ENCODE assay signal across 13 cellular contexts in the genomic region with DNA sequence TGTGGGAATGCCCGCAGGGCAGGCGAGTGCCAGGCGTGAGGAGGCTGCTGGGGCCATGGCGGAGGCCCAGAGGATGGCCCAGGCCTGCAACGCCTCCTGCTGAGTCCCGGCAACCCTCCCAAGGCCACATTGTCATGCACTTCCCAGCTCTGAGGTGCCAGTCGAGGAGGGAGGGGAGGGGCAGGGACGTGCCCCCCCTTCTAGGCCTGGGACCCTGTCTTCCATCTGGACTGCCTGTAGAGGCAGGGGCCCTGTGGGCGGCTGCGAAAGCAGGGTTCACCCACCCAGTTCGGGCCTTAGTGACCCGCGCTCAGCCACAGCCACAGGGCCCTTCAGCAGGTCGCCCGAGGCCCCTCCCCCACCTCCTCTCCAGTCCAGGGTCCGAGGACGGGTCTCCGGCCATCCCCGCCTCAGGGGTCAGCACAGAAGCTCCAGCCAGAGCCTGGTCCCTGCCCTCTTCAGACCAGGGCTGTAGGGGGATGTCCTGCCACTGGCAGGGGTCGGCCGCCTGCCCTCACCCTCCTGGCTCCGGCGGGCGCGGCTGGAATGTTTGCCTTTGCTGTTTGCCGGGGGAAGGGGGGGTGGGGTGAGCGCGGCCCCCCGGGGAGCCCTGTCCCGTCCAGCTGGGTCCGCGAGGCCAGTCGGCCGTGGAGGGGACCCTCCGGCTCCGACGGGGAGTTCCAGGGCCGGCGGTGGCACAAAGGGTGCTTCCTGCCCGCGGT. TPM values are rescaled to one million over a fixed set of nuclear protein-coding genes. Genes with fewer than 3 reads are reported as not detected.
DNase-seq lines count a peak whose midpoint lies in the region; ATAC-seq and TF ChIP-seq lines count a peak whose summit lies in the region.
"Had no signal": no experiment of that assay in that cellular context is flagged by ENCODE, and none has a peak within 500 bp of the region (broad histone marks: within the 10 kb centered on the region; RNA-seq: fewer than 3 reads in every experiment).

No MANE protein-coding gene starts in this region.

- no peak overlapping the region for H3K27ac ChIP-seq in tibial nerve
- H3K27ac ChIP-seq: 22Rv1 had no signal

- in situ Hi-C loops in astrocyte of the cerebellum (cut with HindIII; ENCODE audit: low sequenced_read_pairs), result no loop called here

- peaks cover 0 to 33% (median 21%) of the 10 kb centered on the region in 4 donors for H3K4me1 ChIP-seq in tibial nerve

- WGBS in tibial nerve, 2 donors, result 63 to 72% methylated on average over 13 to 15 of the region's 41 CpGs

- H3K4me3 ChIP-seq in astrocyte of the cerebellum (ENCODE audit: low read depth, low read length), result peak overlapping the region; percentile 36
- H3K4me3 ChIP-seq in tibial nerve, result peak overlapping the region; percentile 22 to 53 (median 32)

- ATAC-seq in GM18858 (IDR thresholded peaks at IDR 0.05; ENCODE audit: unreplicated experiment) (no peak), HG02798 (IDR thresholded peaks at IDR 0.05; ENCODE audit: poor library complexity, unreplicated experiment) (no peak)
- ATAC-seq: activated CD4-positive, alpha-beta T cell treated with anti-CD3 and anti-CD28 coated beads for 36 hours had no signal

- H3K27me3 ChIP-seq in tibial nerve, result peaks cover 0 to 88% of the 10 kb centered on the region in 2 donors

- TF ChIP-seq EP300 in tibial nerve (IDR thresholded peaks at IDR 0.05), result no peak

- TF ChIP-seq CTCF in astrocyte of the cerebellum (IDR thresholded peaks at IDR 0.05; ENCODE audit: low read depth, low read length, missing control alignments) (no peak), tibial nerve (IDR thresholded peaks at IDR 0.05) (no peak)

- H3K36me3 ChIP-seq in tibial nerve, result no peaks in the 10 kb centered on the region

- no peak for TF ChIP-seq POLR2A in tibial nerve (IDR thresholded peaks at IDR 0.05)

- DNase-seq in DMS 273 (lab: John Stamatoyannopoulos, UW; ENCODE audit: unreplicated experiment) (peak; percentile 27), DMS 273 treated with DMSO at 0.1 percent for 48 hours (lab: John Stamatoyannopoulos, UW) (no peak), astrocyte of the cerebellum (ENCODE audit: low read depth) (no peak), iPS-NIHi7 (ENCODE audit: extremely low spot score) (peak; percentile 52), tibial nerve (ENCODE audit: low spot score in 2 of 2) (no peak), NCI-H524 treated with DMSO at 0.1 percent for 48 hours (lab: John Stamatoyannopoulos, UW) (no peak)
- DNase-seq: activated CD4-positive, alpha-beta T cell treated with anti-CD3 and anti-CD28 coated beads for 36 hours; activated naive CD4-positive, alpha-beta T cell treated with anti-CD3 and anti-CD28 coated beads, Interleukin-2, amount 50 U/mL, for 16 hours; occipital lobe; SIG-M5 had no signal

- no peaks in the 10 kb centered on the region for H3K9me3 ChIP-seq in tibial nerve

RNA-seq across cellular contexts. Expression of a gene that starts 26.6 kb away (rescaled TPM):
- total RNA-seq in tibial nerve, result 10 to 100 TPM in 1 of 4 donors, 1 to 10 TPM in 3; 2.7 to 11.2 (median 5.1) TPM

RNA-seq across cellular contexts. Expression of a gene that starts 45.2 kb away (rescaled TPM):
- total RNA-seq in tibial nerve, result 10 to 100 TPM in 2 of 4 donors, 1 to 10 TPM in 2; 8.6 to 15.0 (median 11.9) TPM

RNA-seq across cellular contexts. Expression of a gene that starts 45.4 kb away (rescaled TPM):
- total RNA-seq in tibial nerve, result 10 to 100 TPM; 60.1 to 88.5 (median 82.2) TPM

RNA-seq across cellular contexts. Expression of a gene that starts 54.4 kb away (rescaled TPM):
- 10 to 100 TPM; 41.7 to 55.9 (median 53.5) TPM for total RNA-seq in tibial nerve

Comparison
In these comparisons a context has a peak if more than half of its experiments do, and no peak if none do; other contexts are left out.
1. DNase-seq: peak in DMS 273 (single experiment) and iPS-NIHi7 (single experiment); none in DMS 273 treated with DMSO at 0.1 percent for 48 hours (single experiment), astrocyte of the cerebellum (single experiment), tibial nerve (0 of 2) and NCI-H524 treated with DMSO at 0.1 percent for 48 hours (single experiment).